10 cellular contexts compared by ENCODE assay signal in the genomic region with DNA sequence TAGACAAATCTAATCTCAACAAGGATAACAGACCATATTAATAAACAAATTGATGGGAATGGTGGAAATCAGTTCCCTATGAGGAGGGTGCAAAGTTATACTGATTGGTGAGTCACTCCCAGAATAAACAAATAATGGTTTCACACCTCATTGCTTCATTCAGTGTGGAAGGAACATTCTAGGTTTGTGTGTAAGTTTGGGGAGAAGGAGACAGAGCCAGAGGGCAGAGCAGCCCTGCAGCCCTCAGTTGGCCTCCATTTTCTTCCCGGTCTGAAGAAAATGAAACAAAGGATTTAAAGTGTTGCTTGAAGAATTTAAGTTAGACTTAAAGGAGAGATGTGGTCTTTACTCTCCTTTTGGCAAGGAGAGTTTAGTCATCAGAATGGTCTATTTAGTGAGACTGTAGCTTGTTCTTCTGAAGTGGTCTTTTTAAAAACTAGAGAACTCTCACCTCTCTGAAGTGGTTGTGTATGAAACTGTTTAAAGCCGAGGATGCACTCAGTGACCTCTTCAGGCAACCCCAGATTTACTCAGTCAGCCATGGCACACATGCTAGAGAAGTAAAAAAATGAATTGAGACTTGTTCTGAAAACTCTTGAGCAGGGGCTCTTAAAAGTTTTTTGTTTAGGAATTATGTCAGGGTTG. TPM values are rescaled to one million over a fixed set of nuclear protein-coding genes. Genes with fewer than 3 reads are reported as not detected.
DNase-seq lines count a peak whose midpoint lies in the region; ATAC-seq and TF ChIP-seq lines count a peak whose summit lies in the region.
"Had no signal": no experiment of that assay in that cellular context is flagged by ENCODE, and none has a peak within 500 bp of the region (broad histone marks: within the 10 kb centered on the region; RNA-seq: fewer than 3 reads in every experiment).

No MANE protein-coding gene starts in this region.

- DNase-seq in activated CD4-positive, alpha-beta T cell treated with anti-CD3 and anti-CD28 coated beads, Interleukin-2, amount 10 ng/mL, durations not matched to agents 24 days and 14 days = peak; percentile 86
- DNase-seq in activated CD4-positive, alpha-beta T cell treated with anti-CD3 and anti-CD28 coated beads, Interleukin-2, amount 50 U/mL, for 4 hours = no peak
- DNase-seq in Peyer's patch = no peak
- no peak for DNase-seq in Caco-2
- no peak for DNase-seq in HCEC 1CT
- DNase-seq in brain microvascular endothelial cell = no peak

- TF ChIP-seq POLR2A in Peyer's patch (IDR thresholded peaks at IDR 0.05) = no peak

- intact Hi-C loops in activated CD4-positive, alpha-beta T cell treated with anti-CD3 and anti-CD28 coated beads, Interleukin-2, amount 10 ng/mL, durations not matched to agents 24 days and 14 days (cut with micrococcal nuclease) = loop anchor here (1.0 to 5.0 kb wide), 8 partner anchors 9 to 116 kb away; no protein-coding TSS in a partner anchor
- intact Hi-C loops in Caco-2 (cut with micrococcal nuclease; ENCODE audit: unreplicated experiment) = no loop called here

- H3K4me1 ChIP-seq in Peyer's patch (peaks cover 0 to 37% (median 12%) of the 10 kb centered on the region in 4 donors), Caco-2 (no peaks in the 10 kb centered on the region)

- POLR2A ChIA-PET in Caco-2 (lab: Charles Lee) = no interaction called here

- ATAC-seq in HG02798 (IDR thresholded peaks at IDR 0.05; ENCODE audit: poor library complexity, unreplicated experiment) = peak; percentile 64
- ATAC-seq in stimulated activated memory B cell treated with anti-CD40 and anti-IgM and Interleukin-4, amounts not matched to agents 10 μg/mL and 1 μg/mL and 100 μg/mL, for 72 hours = peak; percentile 80

- CTCF ChIA-PET in Caco-2 (lab: Charles Lee) = no interaction called here

- H3K4me3 Mint-ChIP-seq in activated CD4-positive, alpha-beta T cell treated with anti-CD3 and anti-CD28 coated beads, Interleukin-2, amount 10 ng/mL, durations not matched to agents 24 days and 14 days = no peak overlapping the region
- peak overlapping the region; percentile 59 for H3K4me3 Mint-ChIP-seq in stimulated activated memory B cell treated with anti-CD40 and anti-IgM and Interleukin-4, amounts not matched to agents 10 μg/mL and 1 μg/mL and 100 μg/mL, for 72 hours
- no peak overlapping the region for H3K4me3 Mint-ChIP-seq in Caco-2 (ENCODE audit: unreplicated experiment)

- no peaks in the 10 kb centered on the region for H3K9me3 Mint-ChIP-seq in activated CD4-positive, alpha-beta T cell treated with anti-CD3 and anti-CD28 coated beads, Interleukin-2, amount 10 ng/mL, durations not matched to agents 24 days and 14 days
- no peaks in the 10 kb centered on the region for H3K9me3 Mint-ChIP-seq in stimulated activated memory B cell treated with anti-CD40 and anti-IgM and Interleukin-4, amounts not matched to agents 10 μg/mL and 1 μg/mL and 100 μg/mL, for 72 hours
- H3K9me3 Mint-ChIP-seq in Caco-2 (ENCODE audit: unreplicated experiment) = no peaks in the 10 kb centered on the region

- no TSS peak for BruUV-seq in Caco-2 (replicated peaks; lab: Mats Ljungman, UMichigan)

- peak overlapping the region; percentile 77 for H3K27ac Mint-ChIP-seq in activated CD4-positive, alpha-beta T cell treated with anti-CD3 and anti-CD28 coated beads, Interleukin-2, amount 10 ng/mL, durations not matched to agents 24 days and 14 days
- H3K27ac Mint-ChIP-seq in stimulated activated memory B cell treated with anti-CD40 and anti-IgM and Interleukin-4, amounts not matched to agents 10 μg/mL and 1 μg/mL and 100 μg/mL, for 72 hours = peak overlapping the region; percentile 88
- H3K27ac Mint-ChIP-seq in Caco-2 (ENCODE audit: unreplicated experiment) = no peak overlapping the region

- H3K4me1 Mint-ChIP-seq in activated CD4-positive, alpha-beta T cell treated with anti-CD3 and anti-CD28 coated beads, Interleukin-2, amount 10 ng/mL, durations not matched to agents 24 days and 14 days = peaks cover 59% of the 10 kb centered on the region
- peaks cover 54% of the 10 kb centered on the region for H3K4me1 Mint-ChIP-seq in stimulated activated memory B cell treated with anti-CD40 and anti-IgM and Interleukin-4, amounts not matched to agents 10 μg/mL and 1 μg/mL and 100 μg/mL, for 72 hours
- no peaks in the 10 kb centered on the region for H3K4me1 Mint-ChIP-seq in Caco-2 (ENCODE audit: low read depth, unreplicated experiment)

- H3K27me3 ChIP-seq in Peyer's patch = no peaks in the 10 kb centered on the region
- H3K27me3 ChIP-seq in Caco-2 (replicated peaks; ENCODE audit: control insufficient read depth, insufficient read depth, low read length) = no peaks in the 10 kb centered on the region
- no peaks in the 10 kb centered on the region for H3K27me3 ChIP-seq in brain microvascular endothelial cell (replicated peaks)

- H3K36me3 ChIP-seq in Peyer's patch (peaks cover 0 to 6% (median 0%) of the 10 kb centered on the region in 3 donors), Caco-2 (ENCODE audit: control insufficient read depth, insufficient read depth, low read length) (no peaks in the 10 kb centered on the region), brain microvascular endothelial cell (replicated peaks) (no peaks in the 10 kb centered on the region)

- no peak overlapping the region for H3K4me3 ChIP-seq in Peyer's patch
- H3K4me3 ChIP-seq in Caco-2 (ENCODE audit: low read depth, low read length) = no peak overlapping the region
- H3K4me3 ChIP-seq in brain microvascular endothelial cell (ENCODE audit: low read depth, low read length) = no peak overlapping the region

- peaks cover 55% of the 10 kb centered on the region for H3K36me3 Mint-ChIP-seq in activated CD4-positive, alpha-beta T cell treated with anti-CD3 and anti-CD28 coated beads, Interleukin-2, amount 10 ng/mL, durations not matched to agents 24 days and 14 days (ENCODE audit: low read depth)
- peaks cover 42% of the 10 kb centered on the region for H3K36me3 Mint-ChIP-seq in stimulated activated memory B cell treated with anti-CD40 and anti-IgM and Interleukin-4, amounts not matched to agents 10 μg/mL and 1 μg/mL and 100 μg/mL, for 72 hours
- no peaks in the 10 kb centered on the region for H3K36me3 Mint-ChIP-seq in Caco-2 (ENCODE audit: insufficient read depth, unreplicated experiment)

- in situ Hi-C loops in brain microvascular endothelial cell (cut with HindIII; ENCODE audit: low pct_ligation_motif_present, low sequenced_read_pairs) = no loop called here

- H3K27ac ChIP-seq in Peyer's patch (peak overlapping the region; percentile 55 to 82 (median 72)), brain microvascular endothelial cell (no peak overlapping the region)

- no peaks in the 10 kb centered on the region for H3K9me3 ChIP-seq in Peyer's patch
- no peaks in the 10 kb centered on the region for H3K9me3 ChIP-seq in Caco-2

- H3K27me3 Mint-ChIP-seq in activated CD4-positive, alpha-beta T cell treated with anti-CD3 and anti-CD28 coated beads, Interleukin-2, amount 10 ng/mL, durations not matched to agents 24 days and 14 days = no peaks in the 10 kb centered on the region
- no peaks in the 10 kb centered on the region for H3K27me3 Mint-ChIP-seq in stimulated activated memory B cell treated with anti-CD40 and anti-IgM and Interleukin-4, amounts not matched to agents 10 μg/mL and 1 μg/mL and 100 μg/mL, for 72 hours
- peaks cover 24% of the 10 kb centered on the region for H3K27me3 Mint-ChIP-seq in Caco-2 (ENCODE audit: insufficient read depth, unreplicated experiment)

- TF ChIP-seq CTCF in Peyer's patch (IDR thresholded peaks at IDR 0.05) (no peak), Caco-2 (IDR thresholded peaks at IDR 0.05; ENCODE audit: insufficient read depth in 1 of 2, low read depth in 1 of 2, low read length in 1 of 2, severe bottlenecking in 1 of 2, unreplicated experiment in 1 of 2) (no peak), brain microvascular endothelial cell (IDR thresholded peaks at IDR 0.05; ENCODE audit: low read depth, low read length, missing control alignments) (no peak)

RNA-seq across cellular contexts. Expression of a gene that starts 27.2 kb away (rescaled TPM):
- 282 and 292 TPM in 2 replicates for total RNA-seq in activated CD4-positive, alpha-beta T cell treated with anti-CD3 and anti-CD28 coated beads, Interleukin-2, amount 10 ng/mL, durations not matched to agents 24 days and 14 days
- total RNA-seq in Peyer's patch = 100 to 1,000 TPM in 1 of 4 donors, 10 to 100 TPM in 3; 25.3 to 108 (median 31.7) TPM
- not detected in 2 replicates for total RNA-seq in Caco-2 (2022)
- total RNA-seq: glomerular endothelial cell, LHCN-M2 had no signal

Comparison
In these comparisons a context has a peak if more than half of its experiments do, and no peak if none do; other contexts are left out.
1. RNA of a gene that starts 27.2 kb away (total RNA-seq): 282 to 292 TPM in activated CD4-positive, alpha-beta T cell treated with anti-CD3 and anti-CD28 coated beads, Interleukin-2, amount 10 ng/mL, durations not matched to agents 24 days and 14 days and 25.3 to 108 TPM in Peyer's patch; not detected in Caco-2; every median in the first group is over 10 times any median in the second.